8 cellular contexts compared by ENCODE assay signal in the genomic region with DNA sequence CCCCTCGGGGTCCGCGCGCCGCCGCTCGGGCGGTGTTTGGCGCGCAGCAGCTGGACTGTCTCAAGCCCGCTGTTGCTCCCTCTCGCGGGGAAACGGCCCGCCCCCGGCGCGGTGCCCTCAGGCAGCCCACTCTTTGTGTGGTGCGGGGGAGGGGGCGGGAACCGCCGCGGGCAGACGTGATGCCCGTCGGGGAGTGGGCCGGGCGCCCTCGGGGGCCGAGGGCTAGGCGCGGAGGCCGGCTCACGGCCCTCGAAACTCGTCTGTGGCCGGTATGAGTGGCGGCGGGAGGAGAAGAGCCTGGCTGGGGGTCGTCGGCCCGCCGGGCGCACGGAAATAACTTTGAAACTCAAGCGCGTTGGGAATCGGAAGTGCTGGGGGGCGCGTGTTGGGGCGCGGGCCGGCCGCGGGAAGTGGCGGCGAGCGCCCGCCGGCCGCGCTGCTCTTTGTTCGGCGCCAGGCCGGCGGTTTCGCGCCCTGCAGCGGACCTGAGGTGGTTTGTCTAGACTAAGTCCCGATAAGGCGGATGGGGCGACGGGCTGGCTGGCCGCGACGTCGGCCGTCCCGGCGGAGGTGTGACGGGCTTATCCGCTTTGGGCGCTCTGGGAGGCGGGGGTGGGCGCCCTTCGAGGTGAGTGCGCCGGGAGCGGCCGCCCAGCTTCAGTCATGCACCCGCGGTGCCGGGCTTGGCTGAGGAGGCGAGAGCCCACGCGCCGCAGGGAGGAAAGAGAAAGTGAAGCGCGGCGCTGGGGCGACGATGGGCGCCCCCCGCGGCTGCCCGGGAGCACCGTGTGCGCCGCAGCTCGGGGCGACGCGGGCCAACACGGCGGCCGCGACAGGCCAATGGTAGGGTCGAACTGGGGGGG. TPM values are rescaled to one million over a fixed set of nuclear protein-coding genes. Genes with fewer than 3 reads are reported as not detected.
DNase-seq lines count a peak whose midpoint lies in the region; ATAC-seq, FAIRE-seq and TF ChIP-seq lines count a peak whose summit lies in the region.

No MANE protein-coding gene starts in this region.

- TF ChIP-seq POLR2A in GM12878 (IDR thresholded peaks at IDR 0.05; ENCODE audit: low read depth, low read length): no peak

- CTCF ChIA-PET in GM12878 (lab: Yijun Ruan, JAX): interaction anchor here (0.6 to 10.5 kb wide), 7 partner anchors 16 to 97 kb away, joined by 3 to 164 read pairs (median 6); no protein-coding TSS in a partner anchor

- peak overlapping the region; percentile 99 for H3K9ac ChIP-seq in GM12878 (ENCODE audit: control insufficient read depth, insufficient read depth, low read length)

- H2AFZ ChIP-seq in GM12878 (ENCODE audit: control insufficient read depth, low read depth, low read length): no peak overlapping the region

- TF ChIP-seq RAD21 in GM12878 (IDR thresholded peaks at IDR 0.05; ENCODE audit: insufficient read depth, low read depth, low read length): no peak

- peaks cover 24% of the 10 kb centered on the region for H3K4me1 ChIP-seq in GM12878 (ENCODE audit: control insufficient read depth, insufficient read depth, low read length)

- intact Hi-C loops in GM12878 (cut with micrococcal nuclease; ENCODE audit: unreplicated experiment): loop anchor here (1.0 kb wide), 2 partner anchors 72 to 96 kb away; partner anchors contain the start of gene PDE6D

- peak overlapping the region; percentile 86 for H3K4me3 ChIP-seq in GM12878
- peak overlapping the region; percentile 96 for H3K4me3 ChIP-seq in kidney epithelial cell (ENCODE audit: low read depth, low read length)

- H4K20me1 ChIP-seq in GM12878 (ENCODE audit: control insufficient read depth, insufficient read depth): peaks cover 15% of the 10 kb centered on the region

- H3K9me3 ChIP-seq in GM12878 (replicated peaks; ENCODE audit: control insufficient read depth, insufficient read depth, low read length): no peaks in the 10 kb centered on the region

- BruUV-seq in GM12878 (replicated peaks; lab: Mats Ljungman, UMichigan): TSS peak; percentile 49

- peak; percentile 17 to 32 (median 18); a peak in 4 of 6 replicates for TF ChIP-seq CTCF in GM12878 (IDR thresholded peaks at IDR 0.05 in 2 of 3, conservative IDR thresholded peaks at IDR 0.05 in 1 of 3; ENCODE audit: control insufficient read depth in 2 of 3, extremely low read depth in 1 of 3, insufficient read depth in 1 of 3, low read depth in 3 of 3, low read length in 3 of 3)
- no peak for TF ChIP-seq CTCF in kidney epithelial cell (IDR thresholded peaks at IDR 0.05; ENCODE audit: insufficient read depth, low read length, poor library complexity, severe bottlenecking)

- DNase-seq in GOT3 (lab: John Stamatoyannopoulos, UW) (peak; percentile 77), T-helper 1 cell (peak; percentile 29 to 65 (median 50)), GM12878 (ENCODE audit: low read depth, low spot score) (no peak), kidney epithelial cell (ENCODE audit: low read depth) (no peak), iPS-NIHi7 (ENCODE audit: extremely low spot score) (no peak)
- peak; percentile 55 to 69 for DNase-seq in stimulated activated CD4-positive, alpha-beta T cell treated with anti-CD3 and anti-CD28 coated beads, Interleukin-4, amount 100 ng/mL, for 4 hours

- peaks cover 71% of the 10 kb centered on the region for H3K79me2 ChIP-seq in GM12878 (ENCODE audit: control insufficient read depth, insufficient read depth, low read length)

- peak; percentile 0; the same call in 2 of the 3 replicates for ATAC-seq in GM12878
- ATAC-seq in HG03457 (IDR thresholded peaks at IDR 0.05; ENCODE audit: unreplicated experiment): no peak
- no peak for ATAC-seq in GM21717 (IDR thresholded peaks at IDR 0.05; ENCODE audit: unreplicated experiment)

- H3K4me2 ChIP-seq in GM12878 (ENCODE audit: control insufficient read depth, insufficient read depth): no peak overlapping the region; the same call in 1 of the 2 replicates

- POLR2A ChIA-PET in GM12878 (lab: Charles Lee): interaction anchor here (0.8 to 4.4 kb wide), 14 partner anchors 8 to 245 kb away, joined by 3 to 78 read pairs (median 4); partner anchors contain the start of gene NCL

- H3K27ac ChIP-seq in GM12878 (ENCODE audit: control insufficient read depth, insufficient read depth): peak overlapping the region; percentile 91

- 1% methylated on average over 117 of the region's 118 CpGs for WGBS in GM12878 (ENCODE audit: insufficient coverage, insufficient replicate concordance, low lambda C conversion rate, missing lambda C conversion rate)

- no peaks in the 10 kb centered on the region for H3K27me3 ChIP-seq in GM12878 (replicated peaks in 1 of 2; ENCODE audit: control insufficient read depth in 2 of 2, insufficient read depth in 2 of 2, low read length in 1 of 2)
- no peaks in the 10 kb centered on the region for H3K27me3 ChIP-seq in kidney epithelial cell (ENCODE audit: control insufficient read depth, insufficient read depth, low read length)

- no peak for TF ChIP-seq EP300 in GM12878 (IDR thresholded peaks at IDR 0.05; ENCODE audit: borderline replicate concordance in 1 of 2, control insufficient read depth in 1 of 2, low read depth in 2 of 2, low read length in 2 of 2)

- in situ Hi-C loops in GM12878 (cut with MboI): no loop called here

- SMC1A ChIA-PET in GM12878 (lab: Charles Lee; ENCODE audit: uncharacterized antibody, unreplicated experiment): interaction anchor here (1.0 to 16.5 kb wide), 3 partner anchors 33 to 96 kb away, joined by 3 to 343 read pairs (median 10); no protein-coding TSS in a partner anchor

- H3K36me3 ChIP-seq in GM12878 (ENCODE audit: control insufficient read depth in 2 of 2, insufficient read depth in 2 of 2, low read length in 1 of 2) (peaks cover 8 to 16% of the 10 kb centered on the region in 2 experiments), kidney epithelial cell (ENCODE audit: control insufficient read depth, insufficient read depth, low read length) (peaks cover 4% of the 10 kb centered on the region)

- FAIRE-seq in GM12878 (lab: Jason Lieb, UNC): no peak

- RAD21 ChIA-PET in GM12878 (lab: Charles Lee; ENCODE audit: unreplicated experiment): interaction anchor here (0.9 to 5.2 kb wide), 8 partner anchors 12 to 96 kb away, joined by 3 to 38 read pairs (median 10); no protein-coding TSS in a partner anchor

TF ChIP-seq in GM12878, 131 proteins besides CTCF, POLR2A, EP300 and RAD21 (continues in another document):
- TF ChIP-seq SIN3A (IDR thresholded peaks at IDR 0.05; ENCODE audit: low read depth, low read length): no peak; the same call in 1 of the 2 replicates
- TF ChIP-seq NFYA (IDR thresholded peaks at IDR 0.05; ENCODE audit: borderline replicate concordance, low read depth, low read length): no peak
- TF ChIP-seq SIX5 (IDR thresholded peaks at IDR 0.05; ENCODE audit: low read depth, low read length, severe bottlenecking): no peak
- 0 out of 2 replicates have a peak, but pooled peaks have one; percentile 12 for TF ChIP-seq ZSCAN29 (IDR thresholded peaks at IDR 0.05)
- TF ChIP-seq, protein P1, sequence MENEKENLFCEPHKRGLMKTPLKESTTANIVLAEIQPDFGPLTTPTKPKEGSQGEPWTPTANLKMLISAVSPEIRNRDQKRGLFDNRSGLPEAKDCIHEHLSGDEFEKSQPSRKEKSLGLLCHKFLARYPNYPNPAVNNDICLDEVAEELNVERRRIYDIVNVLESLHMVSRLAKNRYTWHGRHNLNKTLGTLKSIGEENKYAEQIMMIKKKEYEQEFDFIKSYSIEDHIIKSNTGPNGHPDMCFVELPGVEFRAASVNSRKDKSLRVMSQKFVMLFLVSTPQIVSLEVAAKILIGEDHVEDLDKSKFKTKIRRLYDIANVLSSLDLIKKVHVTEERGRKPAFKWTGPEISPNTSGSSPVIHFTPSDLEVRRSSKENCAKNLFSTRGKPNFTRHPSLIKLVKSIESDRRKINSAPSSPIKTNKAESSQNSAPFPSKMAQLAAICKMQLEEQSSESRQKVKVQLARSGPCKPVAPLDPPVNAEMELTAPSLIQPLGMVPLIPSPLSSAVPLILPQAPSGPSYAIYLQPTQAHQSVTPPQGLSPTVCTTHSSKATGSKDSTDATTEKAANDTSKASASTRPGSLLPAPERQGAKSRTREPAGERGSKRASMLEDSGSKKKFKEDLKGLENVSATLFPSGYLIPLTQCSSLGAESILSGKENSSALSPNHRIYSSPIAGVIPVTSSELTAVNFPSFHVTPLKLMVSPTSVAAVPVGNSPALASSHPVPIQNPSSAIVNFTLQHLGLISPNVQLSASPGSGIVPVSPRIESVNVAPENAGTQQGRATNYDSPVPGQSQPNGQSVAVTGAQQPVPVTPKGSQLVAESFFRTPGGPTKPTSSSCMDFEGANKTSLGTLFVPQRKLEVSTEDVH (IDR thresholded peaks at IDR 0.05; ENCODE audit: low read depth, partially characterized antibody): no peak
- no peak for TF ChIP-seq NFIC (IDR thresholded peaks at IDR 0.05; ENCODE audit: low read depth, low read length)
- no peak for TF ChIP-seq IKZF2 (IDR thresholded peaks at IDR 0.05)
- TF ChIP-seq TBL1XR1 (IDR thresholded peaks at IDR 0.05; ENCODE audit: low read depth, low read length): no peak

RNA-seq across cellular contexts. Expression of gene PTMA, which starts 0.7 kb away (rescaled TPM):
- 157 and 167 TPM in 2 replicates for total RNA-seq in GM12878 (2013; cell fraction: nucleolus; rRNA removed)
- total RNA-seq in GM12878 (2014; rRNA removed) (1,683 and 1,891 TPM in 2 replicates), GM12878 (2014; rRNA removed; fragmentation: Illumina TruSeq; extraction: Trizol) (3,682 and 3,944 TPM in 2 replicates), GM12878 (2021) (2,403 and 2,413 TPM in 2 replicates), kidney epithelial cell (757 and 913 TPM in 2 replicates)
- polyA plus RNA-seq in GM12878 (2011; ENCODE audit: low read depth): 1,103 TPM
- polyA plus RNA-seq in GM12878 (2011; rRNA removed) (1,144 and 1,534 TPM in 2 replicates), GM12878 (2014; fragmentation: Illumina TruSeq; extraction: Trizol) (2,851 and 4,022 TPM in 2 replicates), GM12878 (2014; fragmentation: Nextera tagmentation; extraction: Ambion mirVana) (1,000 to 10,000 TPM; 3,548 to 5,018 TPM), GM12878 (2014; rRNA removed) (2,120 and 2,624 TPM in 2 replicates), GM12878 (2016; fragmentation: Nextera tagmentation; extraction: Ambion mirVana) (1,000 to 10,000 TPM; 3,379 to 3,894 TPM)
- 791 and 1,273 TPM in 2 replicates for polyA plus RNA-seq in GM12878 (2011; cell fraction: cytosol; rRNA removed)
- polyA plus RNA-seq in GM12878 (2011; cell fraction: nucleus; rRNA removed): 515 and 1,224 TPM in 2 replicates
- polyA plus RNA-seq in GM12878 (2012): 2,072 and 2,223 TPM in 2 replicates
- 163 and 293 TPM in 2 replicates for polyA minus RNA-seq in GM12878 (2011; rRNA and poly(A)+ RNA removed)
- 590 and 681 TPM in 2 replicates for polyA minus RNA-seq in GM12878 (2011; cell fraction: cytosol; rRNA and poly(A)+ RNA removed)
- polyA minus RNA-seq in GM12878 (2011; cell fraction: nucleus; rRNA and poly(A)+ RNA removed): 194 and 317 TPM in 2 replicates

Comparison
In these comparisons a context has a peak if more than half of its experiments do, and no peak if none do; other contexts are left out.
1. DNase-seq: peak in GOT3 (single experiment), T-helper 1 cell (5 of 5) and stimulated activated CD4-positive, alpha-beta T cell treated with anti-CD3 and anti-CD28 coated beads, Interleukin-4, amount 100 ng/mL, for 4 hours (2 of 2); none in GM12878 (single experiment), kidney epithelial cell (single experiment) and iPS-NIHi7 (single experiment).